ENCODE assay signal across 13 cellular contexts in genomic region chr6:13761361-13762036, GRCh38. TPM values are rescaled to one million over a fixed set of nuclear protein-coding genes. Genes with fewer than 3 reads are reported as not detected.
A peak's percentile ranks its signal among the peaks of the same experiment; 100 is the strongest.
DNase-seq lines count a peak whose midpoint lies in the region; ATAC-seq and TF ChIP-seq lines count a peak whose summit lies in the region.
"Had no signal": no experiment of that assay in that cellular context is flagged by ENCODE, and none has a peak within 500 bp of the region (broad histone marks: within the 10 kb centered on the region; RNA-seq: fewer than 3 reads in every experiment).

No MANE protein-coding gene starts in this region.

- H3F3A ChIP-seq in PC-3 (ENCODE audit: low read length, unreplicated experiment) = no peaks in the 10 kb centered on the region

- H3K4me3 ChIP-seq in ascending aorta (no peak overlapping the region), gastroesophageal sphincter (no peak overlapping the region), thoracic aorta (peak overlapping the region; percentile 3), PC-3 (ENCODE audit: low read length) (no peak overlapping the region)

- intact Hi-C loops in activated CD4-positive, alpha-beta T cell treated with anti-CD3 and anti-CD28 coated beads for 36 hours (cut with DNase I, micrococcal nuclease) = loop anchor here (1.0 to 10.0 kb wide), 8 partner anchors 14 to 407 kb away; partner anchors contain the start of genes MCUR1 (in 1 of the 2) and NOL7 (in 1 of the 2)
- intact Hi-C loops in ascending aorta (cut with DNase I) (loop anchor here (1.0 to 10.0 kb wide), 3 partner anchors 49 to 347 kb away; no protein-coding TSS in a partner anchor), PC-3 (cut with micrococcal nuclease) (no loop called here)

- peaks cover 4% of the 10 kb centered on the region for H3K36me3 Mint-ChIP-seq in activated CD4-positive, alpha-beta T cell treated with anti-CD3 and anti-CD28 coated beads for 36 hours (ENCODE audit: low read depth)

- BruUV-seq in PC-3 (replicated peaks; lab: Mats Ljungman, UMichigan) = no TSS peak

- H3K36me3 ChIP-seq in ascending aorta (no peaks in the 10 kb centered on the region), gastroesophageal sphincter (no peaks in the 10 kb centered on the region), thoracic aorta (no peaks in the 10 kb centered on the region), PC-3 (ENCODE audit: low read depth, low read length) (no peaks in the 10 kb centered on the region)

- no peaks in the 10 kb centered on the region for H3K27me3 Mint-ChIP-seq in activated CD4-positive, alpha-beta T cell treated with anti-CD3 and anti-CD28 coated beads for 36 hours

- H3K27ac ChIP-seq in ascending aorta = peak overlapping the region; percentile 66 to 83
- H3K27ac ChIP-seq in gastroesophageal sphincter = peak overlapping the region; percentile 69 to 82 (median 76)
- H3K27ac ChIP-seq in thoracic aorta = peak overlapping the region; percentile 24 to 74
- no peak overlapping the region for H3K27ac ChIP-seq in PC-3 (ENCODE audit: low read length)

- no peaks in the 10 kb centered on the region for H3K9me2 ChIP-seq in PC-3 (replicated peaks; ENCODE audit: low read length)

- H3K4me1 Mint-ChIP-seq in activated CD4-positive, alpha-beta T cell treated with anti-CD3 and anti-CD28 coated beads for 36 hours = peaks cover 36% of the 10 kb centered on the region

- H3K4me1 ChIP-seq in ascending aorta = peaks cover 9 to 38% of the 10 kb centered on the region in 2 donors
- H3K4me1 ChIP-seq in gastroesophageal sphincter = peaks cover 20 to 40% (median 21%) of the 10 kb centered on the region in 3 donors
- peaks cover 23 to 44% of the 10 kb centered on the region in 2 donors for H3K4me1 ChIP-seq in thoracic aorta (ENCODE audit: control insufficient read depth in 1 of 2, low read depth in 2 of 2)
- H3K4me1 ChIP-seq in PC-3 (ENCODE audit: insufficient read depth, low read length) = peaks cover 9% of the 10 kb centered on the region

- no peak overlapping the region for H3K4me3 Mint-ChIP-seq in activated CD4-positive, alpha-beta T cell treated with anti-CD3 and anti-CD28 coated beads for 36 hours

- H3K9me3 ChIP-seq in ascending aorta (no peaks in the 10 kb centered on the region), gastroesophageal sphincter (no peaks in the 10 kb centered on the region), thoracic aorta (no peaks in the 10 kb centered on the region), PC-3 (ENCODE audit: low read length) (no peaks in the 10 kb centered on the region)

- no peak for ATAC-seq in activated CD4-positive, alpha-beta T cell treated with anti-CD3 and anti-CD28 coated beads for 36 hours
- ATAC-seq in gastroesophageal sphincter (no peak), thoracic aorta (ENCODE audit: insufficient number of reproducible peaks, low FRiP score, low read depth) (no peak), PC-3 (no peak)
- ATAC-seq: activated CD4-positive, CD25-positive, alpha-beta regulatory T cell treated with anti-CD3 and anti-CD28 coated beads, Interleukin-2, amount 50 U/mL, for 24 hours had no signal

- POLR2A ChIA-PET in activated CD4-positive, alpha-beta T cell treated with anti-CD3 and anti-CD28 coated beads for 36 hours (lab: Charles Lee) = no interaction called here
- POLR2A ChIA-PET in PC-3 (lab: Charles Lee; ENCODE audit: unreplicated experiment) = no interaction called here

- no peak overlapping the region for H2AFZ ChIP-seq in PC-3 (ENCODE audit: low read length)

- CTCF ChIA-PET in activated CD4-positive, alpha-beta T cell treated with anti-CD3 and anti-CD28 coated beads for 36 hours (lab: Charles Lee) = no interaction called here
- CTCF ChIA-PET in PC-3 (lab: Charles Lee) = no interaction called here

- no peaks in the 10 kb centered on the region for H4K20me1 ChIP-seq in PC-3 (ENCODE audit: low read length)

- TF ChIP-seq EP300 in gastroesophageal sphincter (IDR thresholded peaks at IDR 0.05) = no peak

- no peak for DNase-seq in activated CD4-positive, alpha-beta T cell treated with anti-CD3 and anti-CD28 coated beads for 36 hours
- no peak for DNase-seq in activated CD4-positive, alpha-beta T cell treated with anti-CD3 and anti-CD28 coated beads for 1 hour
- DNase-seq in ascending aorta (ENCODE audit: low spot score in 2 of 2) (no peak), thoracic aorta (ENCODE audit: low spot score) (no peak), putamen (ENCODE audit: low spot score) (no peak), erythroblast (lab: John Stamatoyannopoulos, UW) (no peak), PC-3 (no peak)
- DNase-seq: 8988T; activated naive CD4-positive, alpha-beta T cell treated with anti-CD3 and anti-CD28 coated beads, Interleukin-2, amount 50 U/mL, for 16 hours; NCI-H510A treated with DMSO at 0.1 percent for 48 hours; SHP77 had no signal

- TF ChIP-seq CTCF in ascending aorta (IDR thresholded peaks at IDR 0.05) (no peak), gastroesophageal sphincter (IDR thresholded peaks at IDR 0.05) (no peak), thoracic aorta (IDR thresholded peaks at IDR 0.05) (no peak), PC-3 (conservative IDR thresholded peaks at IDR 0.05; ENCODE audit: low read depth, low read length) (no peak)

- 37 to 59% methylated on average over 3 to 6 of the region's 6 CpGs for WGBS in gastroesophageal sphincter (ENCODE audit: low coverage in 1 of 2), 2 donors

- no peak overlapping the region for H3K4me2 ChIP-seq in PC-3 (ENCODE audit: low read length)

- no peak overlapping the region for H3K9ac ChIP-seq in PC-3 (ENCODE audit: low read length)

- H3K9me3 Mint-ChIP-seq in activated CD4-positive, alpha-beta T cell treated with anti-CD3 and anti-CD28 coated beads for 36 hours (ENCODE audit: low read depth) = peaks cover 2% of the 10 kb centered on the region

- no peaks in the 10 kb centered on the region for H3K79me2 ChIP-seq in PC-3 (ENCODE audit: low read length)

- TF ChIP-seq POLR2A in gastroesophageal sphincter (IDR thresholded peaks at IDR 0.05) = no peak
- TF ChIP-seq POLR2A in erythroblast (IDR thresholded peaks at IDR 0.05; ENCODE audit: low read length) = no peak

- no peaks in the 10 kb centered on the region for H3K27me3 ChIP-seq in ascending aorta
- H3K27me3 ChIP-seq in gastroesophageal sphincter = no peaks in the 10 kb centered on the region
- H3K27me3 ChIP-seq in thoracic aorta (replicated peaks; ENCODE audit: insufficient read depth) = no peaks in the 10 kb centered on the region
- no peaks in the 10 kb centered on the region for H3K27me3 ChIP-seq in PC-3 (ENCODE audit: low read length)

- peak overlapping the region; percentile 72 for H3K27ac Mint-ChIP-seq in activated CD4-positive, alpha-beta T cell treated with anti-CD3 and anti-CD28 coated beads for 36 hours

RNA-seq across cellular contexts. Expression of gene RANBP9, which starts 49.9 kb away (rescaled TPM):
- 10 to 100 TPM; 50.8 to 65.0 TPM for total RNA-seq in activated CD4-positive, alpha-beta T cell treated with anti-CD3 and anti-CD28 coated beads for 36 hours
- 26.3 TPM for total RNA-seq in ascending aorta
- total RNA-seq in gastroesophageal sphincter = 10 to 100 TPM; 39.1 to 59.9 (median 52.1) TPM
- total RNA-seq in thoracic aorta = 10 to 100 TPM; 51.6 to 53.8 TPM
- 25.8 and 27.9 TPM in 2 replicates for total RNA-seq in PC-3 (2014; rRNA removed)

RNA-seq across cellular contexts. Expression of gene MCUR1, which starts 52.9 kb away (rescaled TPM):
- 10 to 100 TPM; 37.9 to 59.3 TPM for total RNA-seq in activated CD4-positive, alpha-beta T cell treated with anti-CD3 and anti-CD28 coated beads for 36 hours
- total RNA-seq in ascending aorta (2.8 TPM), gastroesophageal sphincter (10 to 100 TPM in 3 of 4 donors, 1 to 10 TPM in 1; 8.5 to 18.6 (median 11.9) TPM), thoracic aorta (10 to 100 TPM in 1 of 2 donors, 1 to 10 TPM in 1; 9.5 to 12.2 TPM), PC-3 (2014; rRNA removed) (28.6 and 36.2 TPM in 2 replicates)
